19 cellular contexts compared by ENCODE assay signal in genomic region chr1:199843856-199844255, GRCh38.
A peak's percentile ranks its signal among the peaks of the same experiment; 100 is the strongest.
DNase-seq lines count a peak whose midpoint lies in the region; ATAC-seq, FAIRE-seq and TF ChIP-seq lines count a peak whose summit lies in the region.
"Had no signal": no experiment of that assay in that cellular context is flagged by ENCODE, and none has a peak within 500 bp of the region (broad histone marks: within the 10 kb centered on the region; RNA-seq: fewer than 3 reads in every experiment).

No MANE protein-coding gene starts in this region.

- no peaks in the 10 kb centered on the region for H3K9me3 Mint-ChIP-seq in astrocyte (ENCODE audit: unreplicated experiment)

- H3K27ac ChIP-seq in GM23248 (no peak overlapping the region), astrocyte (ENCODE audit: low read depth, low read length) (no peak overlapping the region)

- H3K4me3 Mint-ChIP-seq in astrocyte (ENCODE audit: unreplicated experiment): no peak overlapping the region
- H3K4me3 Mint-ChIP-seq: CD14-positive monocyte had no signal

- TF ChIP-seq CTCF in astrocyte (IDR thresholded peaks at IDR 0.05; ENCODE audit: insufficient read depth, low read depth, low read length): no peak
- no peak for TF ChIP-seq CTCF in fibroblast of villous mesenchyme (IDR thresholded peaks at IDR 0.05; ENCODE audit: insufficient read depth, low read depth, low read length)

- no peak for ATAC-seq in GM21825 (IDR thresholded peaks at IDR 0.05; ENCODE audit: unreplicated experiment)
- ATAC-seq: K562, Right ventricle myocardium inferior had no signal

- H4K20me1 ChIP-seq in GM23248 (ENCODE audit: insufficient read depth): no peaks in the 10 kb centered on the region
- H4K20me1 ChIP-seq in astrocyte (ENCODE audit: insufficient read depth, low read length): no peaks in the 10 kb centered on the region

- H3K36me3 ChIP-seq in GM23248 (ENCODE audit: low read depth) (no peaks in the 10 kb centered on the region), astrocyte (ENCODE audit: insufficient read depth, low read length) (no peaks in the 10 kb centered on the region)

- no peaks in the 10 kb centered on the region for H3F3A ChIP-seq in GM23248 (ENCODE audit: insufficient read depth)

- no peaks in the 10 kb centered on the region for H3K79me2 ChIP-seq in GM23248 (ENCODE audit: insufficient read depth)
- no peaks in the 10 kb centered on the region for H3K79me2 ChIP-seq in astrocyte (ENCODE audit: insufficient read depth, low read length)

- no peaks in the 10 kb centered on the region for H3K36me3 Mint-ChIP-seq in astrocyte (ENCODE audit: low read depth, unreplicated experiment)
- H3K36me3 Mint-ChIP-seq: CD14-positive monocyte had no signal

- H3K27ac Mint-ChIP-seq in astrocyte (ENCODE audit: unreplicated experiment): no peak overlapping the region
- H3K27ac Mint-ChIP-seq: CD14-positive monocyte had no signal

- H2AFZ ChIP-seq in GM23248: 0 out of 2 replicates have a peak overlapping the region, but pooled peaks have one; percentile 5
- no peak overlapping the region for H2AFZ ChIP-seq in astrocyte (ENCODE audit: low read depth, low read length)

- H3K4me1 ChIP-seq in GM23248 (ENCODE audit: insufficient read depth) (no peaks in the 10 kb centered on the region), astrocyte (ENCODE audit: insufficient read depth, low read length) (no peaks in the 10 kb centered on the region)

- no peak overlapping the region for H3K4me3 ChIP-seq in GM23248
- no peak overlapping the region for H3K4me3 ChIP-seq in astrocyte (ENCODE audit: insufficient read depth, low read depth, low read length)
- no peak overlapping the region for H3K4me3 ChIP-seq in fibroblast of villous mesenchyme (ENCODE audit: low read depth, low read length)
- H3K4me3 ChIP-seq: K562 had no signal

- no peaks in the 10 kb centered on the region for H3K9me2 ChIP-seq in GM23248 (ENCODE audit: insufficient read depth)

- no peaks in the 10 kb centered on the region for H3K27me3 Mint-ChIP-seq in astrocyte (ENCODE audit: low read depth, unreplicated experiment)

- WGBS in GM23248 (ENCODE audit: low coverage in 1 of 2, low lambda C conversion rate in 2 of 2, missing lambda C conversion rate in 2 of 2), 2 experiments: 27 to 32% methylated on average over 2 of the region's 2 CpGs

- no peak overlapping the region for H3K4me2 ChIP-seq in GM23248 (ENCODE audit: unreplicated experiment)
- H3K4me2 ChIP-seq in astrocyte (ENCODE audit: low read length): no peak overlapping the region

- no peaks in the 10 kb centered on the region for H3K4me1 Mint-ChIP-seq in astrocyte (ENCODE audit: low read depth, unreplicated experiment)

- no peak for FAIRE-seq in astrocyte (lab: Jason Lieb, UNC)
- FAIRE-seq: G401.6, K562, RCC 7860 had no signal

- no peak overlapping the region for H3K9ac ChIP-seq in GM23248
- no peak overlapping the region for H3K9ac ChIP-seq in astrocyte (ENCODE audit: low read length)

- in situ Hi-C loops in GM23248 (cut with MboI): no loop called here

- no peaks in the 10 kb centered on the region for H3K27me3 ChIP-seq in GM23248 (replicated peaks; ENCODE audit: insufficient read depth)
- no peaks in the 10 kb centered on the region for H3K27me3 ChIP-seq in astrocyte (ENCODE audit: insufficient read depth, low read length)

- DNase-seq in GM23248 (peak; percentile 13), NCI-H226 (peak; percentile 84), astrocyte (ENCODE audit: low read depth) (peak; percentile 21), fibroblast of villous mesenchyme (ENCODE audit: low read depth) (peak; percentile 14), GM19238 (ENCODE audit: insufficient read length, low spot score) (no peak), NCI-H2196 (lab: John Stamatoyannopoulos, UW; ENCODE audit: unreplicated experiment) (no peak)
- DNase-seq: AML-193; GOT3; NCI-H146; NCI-H2029 treated with DMSO at 0.1 percent for 48 hours; NCI-H2171; NCI-H748 treated with DMSO at 0.1 percent for 48 hours; NK-92 treated with Interleukin-12 subunit alpha and Interleukin-12 subunit beta, amount 100 ng/mL, for 24 hours had no signal

- no peaks in the 10 kb centered on the region for H3K9me3 ChIP-seq in GM23248 (ENCODE audit: low read depth)
- H3K9me3 ChIP-seq in astrocyte (ENCODE audit: insufficient read depth, low read depth, low read length): no peaks in the 10 kb centered on the region

Comparison
In these comparisons a context has a peak if more than half of its experiments do, and no peak if none do; other contexts are left out.
1. DNase-seq: peak in GM23248 (single experiment), NCI-H226 (single experiment), astrocyte (single experiment) and fibroblast of villous mesenchyme (single experiment); none in GM19238 (single experiment) and NCI-H2196 (single experiment).